ENCODE assay signal across 20 cellular contexts in genomic region chr5:79687911-79688310, GRCh38.
"Had no signal": no experiment of that assay in that cellular context is flagged by ENCODE, and none has a peak within 500 bp of the region (broad histone marks: within the 10 kb centered on the region; RNA-seq: fewer than 3 reads in every experiment).

No MANE protein-coding gene starts in this region.

- H3K4me3 Mint-ChIP-seq: activated CD8-positive, alpha-beta T cell treated with anti-CD3 and anti-CD28 coated beads, Interleukin-2, amount 10 ng/mL, durations not matched to agents 7 days and 5 days; activated naive CD4-positive, alpha-beta T cell treated with anti-CD3 and anti-CD28 coated beads for 36 hours; activated naive CD8-positive, alpha-beta T cell treated with anti-CD3 and anti-CD28 coated beads, Interleukin-2, amount 10 ng/mL, durations not matched to agents 7 days and 5 days; activated T-cell treated with anti-CD3 and anti-CD28 coated beads, Interleukin-2, amount 50 U/mL, for 24 hours; neural progenitor cell had no signal

- ATAC-seq: activated CD8-positive, alpha-beta T cell treated with anti-CD3 and anti-CD28 coated beads, Interleukin-2, amount 10 ng/mL, durations not matched to agents 7 days and 5 days; body of pancreas; foreskin keratinocyte; left cardiac atrium; mucosa of descending colon; upper lobe of right lung had no signal

- DNase-seq: activated CD4-positive, alpha-beta T cell treated with anti-CD3 and anti-CD28 coated beads for 1 hour; activated CD4-positive, alpha-beta T cell treated with anti-CD3 and anti-CD28 coated beads, Interleukin-2, amount 50 U/mL, for 1 hour; activated CD8-positive, alpha-beta T cell treated with anti-CD3 and anti-CD28 coated beads, Interleukin-2, amount 10 ng/mL, durations not matched to agents 7 days and 5 days; activated naive CD4-positive, alpha-beta T cell treated with anti-CD3 and anti-CD28 coated beads for 36 hours; activated naive CD8-positive, alpha-beta T cell treated with anti-CD3 and anti-CD28 coated beads, Interleukin-2, amount 10 ng/mL, durations not matched to agents 7 days and 5 days; activated T-cell treated with anti-CD3 and anti-CD28 coated beads, Interleukin-2, amount 50 U/mL, for 24 hours; amniotic stem cell; body of pancreas; foreskin keratinocyte; hypothalamus; left cardiac atrium; mucosa of descending colon; posterior cingulate gyrus; spleen; stimulated activated CD4-positive, alpha-beta T cell treated with anti-CD3 and anti-CD28 coated beads, Interleukin-4, amount 100 ng/mL, for 1 hour; stimulated activated naive CD4-positive, alpha-beta T cell treated with Interleukin-2 at 50 U/mL for 16 hours; T-helper 1 cell; upper lobe of right lung; WERI-Rb-1 had no signal

- H3K27me3 Mint-ChIP-seq: activated naive CD8-positive, alpha-beta T cell treated with anti-CD3 and anti-CD28 coated beads, Interleukin-2, amount 10 ng/mL, durations not matched to agents 7 days and 5 days; activated T-cell treated with anti-CD3 and anti-CD28 coated beads, Interleukin-2, amount 50 U/mL, for 24 hours had no signal

- H3K27ac Mint-ChIP-seq: activated CD8-positive, alpha-beta T cell treated with anti-CD3 and anti-CD28 coated beads, Interleukin-2, amount 10 ng/mL, durations not matched to agents 7 days and 5 days; activated naive CD4-positive, alpha-beta T cell treated with anti-CD3 and anti-CD28 coated beads for 36 hours; activated T-cell treated with anti-CD3 and anti-CD28 coated beads, Interleukin-2, amount 50 U/mL, for 24 hours; neural progenitor cell had no signal

- H3K9me3 Mint-ChIP-seq: activated T-cell treated with anti-CD3 and anti-CD28 coated beads, Interleukin-2, amount 50 U/mL, for 24 hours had no signal
